ENCODE assay signal across 2 cellular contexts in the genomic region with DNA sequence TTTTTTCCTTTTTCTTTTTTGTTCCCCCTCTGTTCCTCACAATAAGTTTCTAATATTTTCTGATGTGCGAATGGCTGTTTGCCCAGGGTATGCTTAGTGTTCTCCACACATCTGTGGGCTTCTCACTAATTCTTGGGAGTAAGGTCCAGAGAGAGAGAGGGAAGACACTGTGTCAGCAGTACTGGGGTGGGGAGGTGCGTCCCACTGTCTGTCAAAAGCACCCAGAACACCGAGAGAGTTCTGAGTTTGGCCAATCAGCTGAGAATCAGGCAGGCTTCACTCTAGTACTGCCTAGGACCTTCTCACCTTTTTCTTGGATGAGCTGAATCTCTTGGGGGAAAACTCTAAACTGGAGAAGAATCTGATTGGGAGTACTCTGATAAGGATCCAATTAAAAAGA.
TF ChIP-seq lines count a peak whose summit lies in the region.

No MANE protein-coding gene starts in this region.

TF ChIP-seq in SK-N-SH, 30 proteins besides CTCF, POLR2A, EP300 and RAD21 (continued from another document):
- no peak for TF ChIP-seq ZBTB33 (IDR thresholded peaks at IDR 0.05; ENCODE audit: borderline replicate concordance, low read depth)
- TF ChIP-seq RXRA (IDR thresholded peaks at IDR 0.05; ENCODE audit: borderline replicate concordance, low read depth), result no peak
- TF ChIP-seq FOXJ3 (CRISPR knock-in tag; IDR thresholded peaks at IDR 0.05), result no peak
- no peak for TF ChIP-seq SIN3A (IDR thresholded peaks at IDR 0.05; ENCODE audit: borderline replicate concordance, low read depth, low read length)
- no peak for TF ChIP-seq RCOR1 (IDR thresholded peaks at IDR 0.05; ENCODE audit: low read length)
- TF ChIP-seq USF2 (IDR thresholded peaks at IDR 0.05; ENCODE audit: borderline replicate concordance, low read depth, low read length), result no peak
- no peak for TF ChIP-seq EZH2phosphoT487 (IDR thresholded peaks at IDR 0.05; ENCODE audit: borderline replicate concordance, low read depth)
- no peak for TF ChIP-seq JUND (IDR thresholded peaks at IDR 0.05)
- no peak for TF ChIP-seq YY1 (IDR thresholded peaks at IDR 0.05; ENCODE audit: low read depth)

TF ChIP-seq in SK-N-SH treated with all-trans-retinoic acid at 6 μM for 48 hours, 23 proteins besides CTCF, POLR2A, EP300 and RAD21 (continued from another document):
- TF ChIP-seq, protein P1, sequence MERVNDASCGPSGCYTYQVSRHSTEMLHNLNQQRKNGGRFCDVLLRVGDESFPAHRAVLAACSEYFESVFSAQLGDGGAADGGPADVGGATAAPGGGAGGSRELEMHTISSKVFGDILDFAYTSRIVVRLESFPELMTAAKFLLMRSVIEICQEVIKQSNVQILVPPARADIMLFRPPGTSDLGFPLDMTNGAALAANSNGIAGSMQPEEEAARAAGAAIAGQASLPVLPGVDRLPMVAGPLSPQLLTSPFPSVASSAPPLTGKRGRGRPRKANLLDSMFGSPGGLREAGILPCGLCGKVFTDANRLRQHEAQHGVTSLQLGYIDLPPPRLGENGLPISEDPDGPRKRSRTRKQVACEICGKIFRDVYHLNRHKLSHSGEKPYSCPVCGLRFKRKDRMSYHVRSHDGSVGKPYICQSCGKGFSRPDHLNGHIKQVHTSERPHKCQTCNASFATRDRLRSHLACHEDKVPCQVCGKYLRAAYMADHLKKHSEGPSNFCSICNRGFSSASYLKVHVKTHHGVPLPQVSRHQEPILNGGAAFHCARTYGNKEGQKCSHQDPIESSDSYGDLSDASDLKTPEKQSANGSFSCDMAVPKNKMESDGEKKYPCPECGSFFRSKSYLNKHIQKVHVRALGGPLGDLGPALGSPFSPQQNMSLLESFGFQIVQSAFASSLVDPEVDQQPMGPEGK (CRISPR knock-in tag; IDR thresholded peaks at IDR 0.05; ENCODE audit: borderline replicate concordance), result no peak
- no peak for TF ChIP-seq ISL1 (CRISPR knock-in tag; IDR thresholded peaks at IDR 0.05)
- no peak for TF ChIP-seq POU6F1 (CRISPR knock-in tag; IDR thresholded peaks at IDR 0.05; ENCODE audit: borderline replicate concordance, low read depth)
- TF ChIP-seq BACH2 (CRISPR knock-in tag; IDR thresholded peaks at IDR 0.05; ENCODE audit: borderline replicate concordance), result no peak
